In the genomic region with DNA sequence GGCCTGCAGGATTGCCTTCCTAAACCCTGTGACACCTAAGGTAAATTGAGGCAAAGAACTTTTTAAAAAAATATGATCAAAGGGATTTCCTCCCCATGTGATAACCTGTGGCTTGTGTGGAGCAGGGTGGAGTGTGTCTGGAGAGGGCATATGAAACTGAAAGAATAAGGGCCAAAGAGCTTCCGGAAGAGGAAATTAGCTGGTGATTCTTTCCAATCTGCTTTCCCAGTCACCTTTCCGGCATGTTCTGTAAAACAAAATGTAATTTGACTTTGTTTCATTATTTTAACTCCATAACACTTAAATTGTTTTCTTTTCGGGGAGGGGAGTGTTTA, we compare ENCODE assay signal across 8 cellular contexts. TPM values are rescaled to one million over a fixed set of nuclear protein-coding genes. Genes with fewer than 3 reads are reported as not detected.
DNase-seq lines count a peak whose midpoint lies in the region; ATAC-seq, FAIRE-seq and TF ChIP-seq lines count a peak whose summit lies in the region.

No MANE protein-coding gene starts in this region.

- H3K4me1 Mint-ChIP-seq in dendritic cell treated with granulocyte-macrophage colony-stimulating factor and Interleukin-4, amounts not matched to agents 40 ng/mL and 50 ng/mL, for 4 days (ENCODE audit: low read depth) = peaks cover 31% of the 10 kb centered on the region
- peaks cover 10% of the 10 kb centered on the region for H3K4me1 Mint-ChIP-seq in memory B cell
- H3K4me1 Mint-ChIP-seq in type B pancreatic cell (ENCODE audit: unreplicated experiment) = peaks cover 5% of the 10 kb centered on the region

- peak; percentile 77 for DNase-seq in DMS 273 (lab: John Stamatoyannopoulos, UW; ENCODE audit: unreplicated experiment)
- DNase-seq in GM19239 (ENCODE audit: insufficient read length, low spot score) = peak; percentile 21
- peak in 2 of 3 donors; percentile 42 to 65 for DNase-seq in Peyer's patch
- peak in 1 of 2 donors; percentile 3 for DNase-seq in memory B cell (ENCODE audit: low spot score in 2 of 2)
- DNase-seq in type B pancreatic cell (ENCODE audit: extremely low spot score, unreplicated experiment) = no peak
- DNase-seq in NCI-H2196 (lab: John Stamatoyannopoulos, UW; ENCODE audit: unreplicated experiment) = no peak

- peak; percentile 22 to 66 for TF ChIP-seq POLR2A in Peyer's patch (IDR thresholded peaks at IDR 0.05)

- H3K27ac Mint-ChIP-seq in dendritic cell treated with granulocyte-macrophage colony-stimulating factor and Interleukin-4, amounts not matched to agents 40 ng/mL and 50 ng/mL, for 4 days = peak overlapping the region; percentile 84
- H3K27ac Mint-ChIP-seq in memory B cell = peak overlapping the region; percentile 91
- peak overlapping the region; percentile 92 for H3K27ac Mint-ChIP-seq in type B pancreatic cell

- H3K4me1 ChIP-seq in Peyer's patch = no peaks in the 10 kb centered on the region

- TF ChIP-seq CTCF in Peyer's patch (IDR thresholded peaks at IDR 0.05) (no peak), type B pancreatic cell (conservative IDR thresholded peaks at IDR 0.05) (no peak)

- H3K36me3 ChIP-seq in Peyer's patch = no peaks in the 10 kb centered on the region

- no peaks in the 10 kb centered on the region for H3K9me3 Mint-ChIP-seq in dendritic cell treated with granulocyte-macrophage colony-stimulating factor and Interleukin-4, amounts not matched to agents 40 ng/mL and 50 ng/mL, for 4 days
- H3K9me3 Mint-ChIP-seq in memory B cell = no peaks in the 10 kb centered on the region
- peaks cover 4% of the 10 kb centered on the region for H3K9me3 Mint-ChIP-seq in type B pancreatic cell

- peaks cover 8% of the 10 kb centered on the region for H3K36me3 Mint-ChIP-seq in dendritic cell treated with granulocyte-macrophage colony-stimulating factor and Interleukin-4, amounts not matched to agents 40 ng/mL and 50 ng/mL, for 4 days (ENCODE audit: low read depth)
- H3K36me3 Mint-ChIP-seq in memory B cell (peaks cover 3% of the 10 kb centered on the region), type B pancreatic cell (no peaks in the 10 kb centered on the region)

- ATAC-seq in HG03159 (IDR thresholded peaks at IDR 0.05; ENCODE audit: unreplicated experiment) = peak; percentile 40
- peak; percentile 44 for ATAC-seq in memory B cell (ENCODE audit: low read depth)

- peak; percentile 96 for FAIRE-seq in GM19239 (lab: Jason Lieb, UNC)

- H3K27ac ChIP-seq in Peyer's patch = peak overlapping the region; percentile 87 to 99 (median 98)

- H3K27me3 Mint-ChIP-seq in dendritic cell treated with granulocyte-macrophage colony-stimulating factor and Interleukin-4, amounts not matched to agents 40 ng/mL and 50 ng/mL, for 4 days = no peaks in the 10 kb centered on the region
- H3K27me3 Mint-ChIP-seq in memory B cell = no peaks in the 10 kb centered on the region
- no peaks in the 10 kb centered on the region for H3K27me3 Mint-ChIP-seq in type B pancreatic cell

- intact Hi-C loops in dendritic cell treated with granulocyte-macrophage colony-stimulating factor and Interleukin-4, amounts not matched to agents 40 ng/mL and 50 ng/mL, for 4 days (cut with micrococcal nuclease) = no loop called here

- H3K27me3 ChIP-seq in Peyer's patch = no peaks in the 10 kb centered on the region

- H3K4me3 ChIP-seq in Peyer's patch = peak overlapping the region; percentile 52 to 82 (median 74)

- peak overlapping the region; percentile 71 for H3K4me3 Mint-ChIP-seq in dendritic cell treated with granulocyte-macrophage colony-stimulating factor and Interleukin-4, amounts not matched to agents 40 ng/mL and 50 ng/mL, for 4 days
- H3K4me3 Mint-ChIP-seq in memory B cell = peak overlapping the region; percentile 88
- peak overlapping the region; percentile 92 for H3K4me3 Mint-ChIP-seq in type B pancreatic cell

- no peaks in the 10 kb centered on the region for H3K9me3 ChIP-seq in Peyer's patch

RNA-seq across cellular contexts. Expression of a gene that starts 0.6 kb away (rescaled TPM):
- total RNA-seq in Peyer's patch = 10 to 100 TPM; 27.7 to 46.2 (median 37.9) TPM
- total RNA-seq in type B pancreatic cell (ENCODE audit: low replicate concordance) = 34.4 and 37.3 TPM in 2 replicates

Comparison
In these comparisons a context has a peak if more than half of its experiments do, and no peak if none do; other contexts are left out.
1. DNase-seq: peak in DMS 273 (single experiment), GM19239 (single experiment) and Peyer's patch (2 of 3); none in type B pancreatic cell (single experiment) and NCI-H2196 (single experiment).
2. Peak in every context shown above with its lines, with median percentiles within 50 percentile points of each other: H3K27ac Mint-ChIP-seq and H3K4me3 Mint-ChIP-seq.